ENCODE assay signal across 9 cellular contexts in the genomic region with DNA sequence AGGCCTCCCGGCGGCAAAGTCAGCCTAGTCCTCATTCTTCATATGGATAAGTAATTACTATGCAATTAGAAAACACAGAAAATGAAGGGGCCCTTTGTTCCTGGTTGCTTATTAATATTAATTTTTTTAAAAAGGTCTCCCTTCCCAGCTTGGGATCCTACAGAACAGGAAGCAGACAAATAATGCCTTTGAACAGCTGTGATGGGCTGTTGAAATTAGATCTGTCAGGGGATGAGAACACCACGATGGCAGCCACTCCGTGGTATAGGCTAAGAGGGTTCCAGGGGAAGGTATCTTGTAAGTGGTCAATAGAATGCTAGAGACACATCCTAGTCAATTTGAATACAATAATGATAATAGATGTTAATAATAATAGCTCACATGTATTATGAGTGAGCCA.
DNase-seq lines count a peak whose midpoint lies in the region; ATAC-seq, FAIRE-seq and TF ChIP-seq lines count a peak whose summit lies in the region.
"Had no signal": no experiment of that assay in that cellular context is flagged by ENCODE, and none has a peak within 500 bp of the region (broad histone marks: within the 10 kb centered on the region; RNA-seq: fewer than 3 reads in every experiment).

No MANE protein-coding gene starts in this region.

- peak overlapping the region; percentile 57; the same call in 1 of the 2 replicates for H2BK20ac ChIP-seq in IMR-90 (ENCODE audit: low read depth, low read length)

- WGBS in IMR-90 (ENCODE audit: extremely low coverage in 2 of 2, insufficient read length in 1 of 2), 2 experiments = no CpG with 5 or more reads among the region's 4 CpGs
- WGBS in smooth muscle cell (ENCODE audit: low lambda C conversion rate) = 82% methylated on average over 4 of the region's 4 CpGs
- WGBS in small intestine, 3 donors = 90 to 93% (median 90%) methylated on average over 4 of the region's 4 CpGs

- H3K18ac ChIP-seq in IMR-90 (ENCODE audit: low read depth, low read length) = no peak overlapping the region

- H3K27me3 Mint-ChIP-seq in activated CD4-positive, alpha-beta memory T cell treated with anti-CD3 and anti-CD28 coated beads for 36 hours = no peaks in the 10 kb centered on the region

- no peak overlapping the region for H3K27ac Mint-ChIP-seq in activated CD4-positive, alpha-beta memory T cell treated with anti-CD3 and anti-CD28 coated beads for 36 hours
- H3K27ac Mint-ChIP-seq: T-helper 1 cell treated with Interleukin-12 subunit alpha and Interleukin-12 subunit beta and Interleukin-4 antibody, amounts not matched to agents 30 μg/mL and 1 μg/mL, for 36 hours had no signal

- H3K9me3 ChIP-seq in IMR-90 (ENCODE audit: control insufficient read depth, insufficient read depth, low read length) (no peaks in the 10 kb centered on the region), endocrine pancreas (ENCODE audit: control insufficient read depth, low read length) (no peaks in the 10 kb centered on the region), smooth muscle cell (replicated peaks; ENCODE audit: low read depth) (no peaks in the 10 kb centered on the region), small intestine (ENCODE audit: control insufficient read depth, low read depth) (no peaks in the 10 kb centered on the region)

- H3K36me3 ChIP-seq in IMR-90 (ENCODE audit: control insufficient read depth, insufficient read depth, low read length) = no peaks in the 10 kb centered on the region
- no peaks in the 10 kb centered on the region for H3K36me3 ChIP-seq in endocrine pancreas (ENCODE audit: control insufficient read depth, insufficient read depth, low read length)
- no peaks in the 10 kb centered on the region for H3K36me3 ChIP-seq in smooth muscle cell (ENCODE audit: low read depth)
- H3K36me3 ChIP-seq in small intestine (ENCODE audit: control insufficient read depth in 2 of 2, insufficient read depth in 2 of 2, low read length in 2 of 2) = no peaks in the 10 kb centered on the region

- no peaks in the 10 kb centered on the region for H3K9me3 Mint-ChIP-seq in activated CD4-positive, alpha-beta memory T cell treated with anti-CD3 and anti-CD28 coated beads for 36 hours
- H3K9me3 Mint-ChIP-seq: T-helper 1 cell treated with Interleukin-12 subunit alpha and Interleukin-12 subunit beta and Interleukin-4 antibody, amounts not matched to agents 30 μg/mL and 1 μg/mL, for 36 hours had no signal

- POLR2A ChIA-PET in IMR-90 (lab: Charles Lee; ENCODE audit: unreplicated experiment) = no interaction called here
- POLR2A ChIA-PET in HEK293T (lab: Yijun Ruan, JAX) = no interaction called here
- POLR2A ChIA-PET in activated CD4-positive, alpha-beta memory T cell treated with anti-CD3 and anti-CD28 coated beads for 36 hours (lab: Charles Lee) = no interaction called here

- CTCF ChIA-PET in IMR-90 (lab: Yijun Ruan, JAX) = interaction anchor here (0.8 to 2.4 kb wide), 4 partner anchors 10 to 419 kb away, joined by 3 to 17 read pairs (median 3); no protein-coding TSS in a partner anchor
- CTCF ChIA-PET in HEK293T (lab: Yijun Ruan, JAX) = interaction anchor here (0.6 to 1.2 kb wide), 2 partner anchors 10 to 75 kb away, joined by 3 to 4 read pairs; no protein-coding TSS in a partner anchor
- CTCF ChIA-PET in activated CD4-positive, alpha-beta memory T cell treated with anti-CD3 and anti-CD28 coated beads for 36 hours (lab: Charles Lee) = interaction anchor here (0.9 to 5.4 kb wide), 4 partner anchors 10 to 419 kb away, joined by 3 to 31 read pairs (median 5); no protein-coding TSS in a partner anchor

- dilution Hi-C loops in IMR-90 (cut with HindIII; ENCODE audit: low sequenced_read_pairs, unreplicated experiment) = no loop called here

- no peaks in the 10 kb centered on the region for H3K79me2 ChIP-seq in smooth muscle cell (ENCODE audit: low read depth)

- peak overlapping the region; percentile 12; the same call in 2 of the 3 replicates for H2BK15ac ChIP-seq in IMR-90 (ENCODE audit: low read depth, low read length)

- TF ChIP-seq RAD21 in IMR-90 (IDR thresholded peaks at IDR 0.05; ENCODE audit: low read length) = no peak

- H2BK120ac ChIP-seq in IMR-90 (ENCODE audit: low read depth, low read length) = peak overlapping the region; percentile 70; the same call in 1 of the 2 replicates

- H3K27ac ChIP-seq in IMR-90 (ENCODE audit: insufficient read depth, low read length) = no peak overlapping the region
- H3K27ac ChIP-seq in smooth muscle cell (ENCODE audit: low read depth) = peak overlapping the region; percentile 92
- no peak overlapping the region for H3K27ac ChIP-seq in small intestine (ENCODE audit: low read depth in 1 of 2, low read length in 1 of 2)

- in situ Hi-C loops in IMR-90 (cut with MboI; ENCODE audit: low sequenced_read_pairs) = no loop called here

- peak overlapping the region; percentile 68; the same call in 1 of the 2 replicates for H4K91ac ChIP-seq in IMR-90 (ENCODE audit: insufficient read depth, low read depth, low read length)

- peaks cover 34% of the 10 kb centered on the region for H3F3A ChIP-seq in smooth muscle cell (ENCODE audit: low read depth)

- peaks cover 3% of the 10 kb centered on the region for H3K36me3 Mint-ChIP-seq in activated CD4-positive, alpha-beta memory T cell treated with anti-CD3 and anti-CD28 coated beads for 36 hours

- H2AK5ac ChIP-seq in IMR-90 (ENCODE audit: low read depth, low read length) = peak overlapping the region; percentile 76

- ATAC-seq in IMR-90 (ENCODE audit: low read depth) = no peak

- no peak for DNase-seq in IMR-90
- DNase-seq in NCI-H524 (lab: John Stamatoyannopoulos, UW) = peak; percentile 71 to 86
- DNase-seq in smooth muscle cell (lab: John Stamatoyannopoulos, UW; ENCODE audit: unreplicated experiment) = no peak
- DNase-seq in HEK293T (ENCODE audit: extremely low spot score) = no peak
- DNase-seq in activated CD4-positive, alpha-beta memory T cell treated with anti-CD3 and anti-CD28 coated beads for 36 hours = no peak
- DNase-seq in small intestine = no peak
- DNase-seq: activated effector memory CD4-positive, alpha-beta T cell treated with Interleukin-2 at 50 U/mL for 16 hours had no signal

- BruUV-seq in IMR-90 (replicated peaks; lab: Mats Ljungman, UMichigan) = no TSS peak

- no peak overlapping the region for H3K23ac ChIP-seq in IMR-90 (ENCODE audit: low read depth, low read length)

- no peak overlapping the region for H3K4me3 ChIP-seq in IMR-90 (ENCODE audit: insufficient read depth, low read depth, low read length)
- peak overlapping the region; percentile 45 for H3K4me3 ChIP-seq in endocrine pancreas (ENCODE audit: control insufficient read depth, insufficient read depth, low read length)
- no peak overlapping the region for H3K4me3 ChIP-seq in smooth muscle cell
- no peak overlapping the region for H3K4me3 ChIP-seq in small intestine (ENCODE audit: low read depth in 1 of 2, low read length in 2 of 2)

- H3K9me1 ChIP-seq in IMR-90 (ENCODE audit: insufficient read depth, low read length) = peaks cover 11% of the 10 kb centered on the region

- H3K14ac ChIP-seq in IMR-90 (replicated peaks; ENCODE audit: low read depth, low read length) = peak overlapping the region; percentile 76; the same call in 1 of the 2 replicates

- FAIRE-seq in small intestine (lab: Jason Lieb, UNC) = no peak

- H3K9ac ChIP-seq in IMR-90 (ENCODE audit: low read depth, low read length) = no peak overlapping the region
- no peak overlapping the region for H3K9ac ChIP-seq in endocrine pancreas (ENCODE audit: control insufficient read depth, insufficient read depth, low read length)
- H3K9ac ChIP-seq in smooth muscle cell (ENCODE audit: low read depth) = peak overlapping the region; percentile 68

- H3K4ac ChIP-seq in IMR-90 (ENCODE audit: low read depth, low read length) = peak overlapping the region; percentile 55; the same call in 1 of the 2 replicates

- H4K20me1 ChIP-seq in IMR-90 (ENCODE audit: insufficient read depth, low read length) = no peaks in the 10 kb centered on the region; the same call in 1 of the 2 replicates
- no peaks in the 10 kb centered on the region for H4K20me1 ChIP-seq in smooth muscle cell (ENCODE audit: low read depth)

- peaks cover 15% of the 10 kb centered on the region for H3K4me1 ChIP-seq in IMR-90 (ENCODE audit: control insufficient read depth, insufficient read depth, low read length)
- H3K4me1 ChIP-seq in endocrine pancreas (ENCODE audit: control insufficient read depth, insufficient read depth, low read length) = peaks cover 5% of the 10 kb centered on the region
- peaks cover 52% of the 10 kb centered on the region for H3K4me1 ChIP-seq in smooth muscle cell (ENCODE audit: low read depth)
- H3K4me1 ChIP-seq in small intestine (ENCODE audit: control insufficient read depth in 2 of 2, insufficient read depth in 1 of 2, low read depth in 1 of 2, low read length in 1 of 2) = no peaks in the 10 kb centered on the region

- TF ChIP-seq POLR2A in IMR-90 (IDR thresholded peaks at IDR 0.05; ENCODE audit: low read depth, low read length) = no peak

- no peak overlapping the region for H4K5ac ChIP-seq in IMR-90 (ENCODE audit: low read depth, low read length)

- H3K27me3 ChIP-seq in IMR-90 (ENCODE audit: control insufficient read depth, insufficient read depth, low read length) (no peaks in the 10 kb centered on the region), endocrine pancreas (ENCODE audit: control insufficient read depth, insufficient read depth, low read length) (no peaks in the 10 kb centered on the region), smooth muscle cell (ENCODE audit: low read depth) (no peaks in the 10 kb centered on the region), small intestine (ENCODE audit: control insufficient read depth in 2 of 2, insufficient read depth in 2 of 2, low read length in 2 of 2) (no peaks in the 10 kb centered on the region)

- no peak overlapping the region for H3K4me3 Mint-ChIP-seq in activated CD4-positive, alpha-beta memory T cell treated with anti-CD3 and anti-CD28 coated beads for 36 hours
- H3K4me3 Mint-ChIP-seq: T-helper 1 cell treated with Interleukin-12 subunit alpha and Interleukin-12 subunit beta and Interleukin-4 antibody, amounts not matched to agents 30 μg/mL and 1 μg/mL, for 36 hours had no signal

- H2AK9ac ChIP-seq in IMR-90 (replicated peaks; ENCODE audit: low read depth, low read length, poor library complexity) = peak overlapping the region; percentile 58

- no peaks in the 10 kb centered on the region for H3K79me1 ChIP-seq in IMR-90 (ENCODE audit: low read depth in 1 of 2, low read length in 2 of 2)

- H3K4me1 Mint-ChIP-seq in activated CD4-positive, alpha-beta memory T cell treated with anti-CD3 and anti-CD28 coated beads for 36 hours (ENCODE audit: low read depth) = no peaks in the 10 kb centered on the region

- intact Hi-C loops in IMR-90 (cut with micrococcal nuclease) = loop anchor here (2.0 to 5.0 kb wide), 2 partner anchors 40 to 145 kb away; no protein-coding TSS in a partner anchor
- intact Hi-C loops in activated CD4-positive, alpha-beta memory T cell treated with anti-CD3 and anti-CD28 coated beads for 36 hours (cut with micrococcal nuclease) = no loop called here

- no peak for TF ChIP-seq CTCF in IMR-90 (conservative IDR thresholded peaks at IDR 0.05; ENCODE audit: low read depth, low read length)
- TF ChIP-seq CTCF in smooth muscle cell (IDR thresholded peaks at IDR 0.05; ENCODE audit: borderline replicate concordance, insufficient read depth, poor library complexity, severe bottlenecking) = no peak

- H2AFZ ChIP-seq in IMR-90 (replicated peaks; ENCODE audit: low read length, poor library complexity) = no peak overlapping the region
- H2AFZ ChIP-seq in smooth muscle cell (ENCODE audit: low read depth) = no peak overlapping the region

- H3K4me2 ChIP-seq in IMR-90 (ENCODE audit: low read depth, low read length) = no peak overlapping the region
- peak overlapping the region; percentile 60 for H3K4me2 ChIP-seq in smooth muscle cell

- H3K56ac ChIP-seq in IMR-90 (ENCODE audit: extremely low read depth, insufficient read depth, low read length) = no peak overlapping the region

- H4K8ac ChIP-seq in IMR-90 (ENCODE audit: low read depth in 2 of 2, low read length in 2 of 2) = peak overlapping the region in 1 of 2 experiments; percentile 47; a peak in 1 of 4 replicates

- H2BK5ac ChIP-seq in IMR-90 (ENCODE audit: low read depth, low read length, poor library complexity, severe bottlenecking) = peak overlapping the region; percentile 66

Comparison
In these comparisons a context has a peak if more than half of its experiments do, and no peak if none do; other contexts are left out.
1. DNase-seq: peak in NCI-H524 (2 of 2); none in IMR-90 (single experiment), smooth muscle cell (single experiment), HEK293T (single experiment), activated CD4-positive, alpha-beta memory T cell treated with anti-CD3 and anti-CD28 coated beads for 36 hours (single experiment) and small intestine (single experiment).